8 cellular contexts compared by ENCODE assay signal in genomic region chr10:103197177-103197576, GRCh38. TPM values are rescaled to one million over a fixed set of nuclear protein-coding genes. Genes with fewer than 3 reads are reported as not detected.
A peak's percentile ranks its signal among the peaks of the same experiment; 100 is the strongest.
DNase-seq lines count a peak whose midpoint lies in the region; ATAC-seq and TF ChIP-seq lines count a peak whose summit lies in the region.

No MANE protein-coding gene starts in this region.

- H3K4me1 Mint-ChIP-seq in MCF 10A (ENCODE audit: insufficient read depth, unreplicated experiment) = peaks cover 14% of the 10 kb centered on the region
- H3K4me1 Mint-ChIP-seq in activated T-cell treated with anti-CD3 and anti-CD28 coated beads, Interleukin-2, amount 50 U/mL, for 24 hours (ENCODE audit: low read depth) = peaks cover 28% of the 10 kb centered on the region
- peaks cover 24% of the 10 kb centered on the region for H3K4me1 Mint-ChIP-seq in stimulated activated effector memory CD8-positive, alpha-beta T cell treated with anti-CD3 and anti-CD28 coated beads, Interleukin-12 subunit alpha, Interleukin-12 subunit beta, amount 100 ng/mL, for 72 hours

- ATAC-seq in stimulated activated effector memory CD8-positive, alpha-beta T cell treated with anti-CD3 and anti-CD28 coated beads, Interleukin-12 subunit alpha, Interleukin-12 subunit beta, amount 100 ng/mL, for 72 hours = peak; percentile 77

- H3K4me3 Mint-ChIP-seq in MCF 10A (ENCODE audit: unreplicated experiment) = no peak overlapping the region
- peak overlapping the region; percentile 2 for H3K4me3 Mint-ChIP-seq in activated T-cell treated with anti-CD3 and anti-CD28 coated beads, Interleukin-2, amount 50 U/mL, for 24 hours
- peak overlapping the region; percentile 36 for H3K4me3 Mint-ChIP-seq in stimulated activated effector memory CD8-positive, alpha-beta T cell treated with anti-CD3 and anti-CD28 coated beads, Interleukin-12 subunit alpha, Interleukin-12 subunit beta, amount 100 ng/mL, for 72 hours

- no peaks in the 10 kb centered on the region for H3K27me3 ChIP-seq in breast epithelium
- H3K27me3 ChIP-seq in right atrium auricular region = no peaks in the 10 kb centered on the region
- H3K27me3 ChIP-seq in vagina = no peaks in the 10 kb centered on the region

- CTCF ChIA-PET in MCF 10A (lab: Yijun Ruan, JAX) = interaction anchor here (0.5 to 1.1 kb wide), 3 partner anchors 12 to 136 kb away, joined by 3 to 4 read pairs (median 3); no protein-coding TSS in a partner anchor

- H3K27me3 Mint-ChIP-seq in MCF 10A (ENCODE audit: insufficient read depth, unreplicated experiment) = no peaks in the 10 kb centered on the region
- no peaks in the 10 kb centered on the region for H3K27me3 Mint-ChIP-seq in activated T-cell treated with anti-CD3 and anti-CD28 coated beads, Interleukin-2, amount 50 U/mL, for 24 hours

- H3K9me3 Mint-ChIP-seq in MCF 10A (ENCODE audit: unreplicated experiment) = no peaks in the 10 kb centered on the region
- no peaks in the 10 kb centered on the region for H3K9me3 Mint-ChIP-seq in activated T-cell treated with anti-CD3 and anti-CD28 coated beads, Interleukin-2, amount 50 U/mL, for 24 hours
- H3K9me3 Mint-ChIP-seq in stimulated activated effector memory CD8-positive, alpha-beta T cell treated with anti-CD3 and anti-CD28 coated beads, Interleukin-12 subunit alpha, Interleukin-12 subunit beta, amount 100 ng/mL, for 72 hours = no peaks in the 10 kb centered on the region

- no peaks in the 10 kb centered on the region for H3K4me1 ChIP-seq in breast epithelium
- H3K4me1 ChIP-seq in right atrium auricular region = peaks cover 0 to 22% of the 10 kb centered on the region in 2 donors
- peaks cover 10% of the 10 kb centered on the region for H3K4me1 ChIP-seq in vagina

- H3K27ac ChIP-seq in breast epithelium = no peak overlapping the region
- H3K27ac ChIP-seq in right atrium auricular region = peak overlapping the region; percentile 39 to 47
- H3K27ac ChIP-seq in vagina = no peak overlapping the region

- H3K4me3 ChIP-seq in breast epithelium = no peak overlapping the region
- H3K4me3 ChIP-seq in right atrium auricular region = no peak overlapping the region
- H3K4me3 ChIP-seq in vagina = no peak overlapping the region

- no peak for TF ChIP-seq POLR2A in breast epithelium (IDR thresholded peaks at IDR 0.05)
- TF ChIP-seq POLR2A in vagina (IDR thresholded peaks at IDR 0.05) = no peak

- POLR2A ChIA-PET in MCF 10A (lab: Yijun Ruan, JAX) = interaction anchor here (1.3 to 1.9 kb wide), 3 partner anchors 12 to 31 kb away, joined by 4 to 7 read pairs (median 4); no protein-coding TSS in a partner anchor

- no peaks in the 10 kb centered on the region for H3K36me3 ChIP-seq in breast epithelium
- H3K36me3 ChIP-seq in right atrium auricular region = no peaks in the 10 kb centered on the region
- no peaks in the 10 kb centered on the region for H3K36me3 ChIP-seq in vagina

- TF ChIP-seq CTCF in MCF 10A (IDR thresholded peaks at IDR 0.05; ENCODE audit: unreplicated experiment) (no peak), breast epithelium (IDR thresholded peaks at IDR 0.05) (no peak), right atrium auricular region (IDR thresholded peaks at IDR 0.05) (no peak), vagina (IDR thresholded peaks at IDR 0.05) (no peak)

- intact Hi-C loops in MCF 10A (cut with micrococcal nuclease) = no loop called here
- intact Hi-C loops in breast epithelium (cut with DNase I; ENCODE audit: low total_unique reads) = no loop called here
- intact Hi-C loops in vagina (cut with DNase I) = no loop called here

- BruUV-seq in MCF 10A (replicated peaks; lab: Mats Ljungman, UMichigan) = no TSS peak

- no peak overlapping the region for H3K27ac Mint-ChIP-seq in MCF 10A (ENCODE audit: low read depth, unreplicated experiment)
- H3K27ac Mint-ChIP-seq in activated T-cell treated with anti-CD3 and anti-CD28 coated beads, Interleukin-2, amount 50 U/mL, for 24 hours = peak overlapping the region; percentile 70
- H3K27ac Mint-ChIP-seq in stimulated activated effector memory CD8-positive, alpha-beta T cell treated with anti-CD3 and anti-CD28 coated beads, Interleukin-12 subunit alpha, Interleukin-12 subunit beta, amount 100 ng/mL, for 72 hours = peak overlapping the region; percentile 65

- peak; percentile 58 for DNase-seq in MCF 10A (ENCODE audit: unreplicated experiment)
- no peak for DNase-seq in breast epithelium (ENCODE audit: low spot score in 2 of 2)
- DNase-seq in activated T-cell treated with anti-CD3 and anti-CD28 coated beads, Interleukin-2, amount 50 U/mL, for 24 hours = no peak
- peak; percentile 72 for DNase-seq in right atrium auricular region (ENCODE audit: low spot score)
- peak; percentile 9 to 53 for DNase-seq in stimulated activated effector memory CD8-positive, alpha-beta T cell treated with anti-CD3 and anti-CD28 coated beads, Interleukin-12 subunit alpha, Interleukin-12 subunit beta, amount 100 ng/mL, for 72 hours (ENCODE audit: low spot score in 2 of 2)
- no peak for DNase-seq in vagina (ENCODE audit: extremely low spot score in 2 of 2)
- no peak for DNase-seq in activated CD4-positive, CD25-positive, alpha-beta regulatory T cell treated with anti-CD3 and anti-CD28 coated beads, Interleukin-2, amount 50 U/mL, for 72 hours
- no peak for DNase-seq in D341Med (ENCODE audit: low spot score)

- no peaks in the 10 kb centered on the region for H3K36me3 Mint-ChIP-seq in MCF 10A (ENCODE audit: insufficient read depth, unreplicated experiment)
- peaks cover 5% of the 10 kb centered on the region for H3K36me3 Mint-ChIP-seq in activated T-cell treated with anti-CD3 and anti-CD28 coated beads, Interleukin-2, amount 50 U/mL, for 24 hours (ENCODE audit: low read depth)
- H3K36me3 Mint-ChIP-seq in stimulated activated effector memory CD8-positive, alpha-beta T cell treated with anti-CD3 and anti-CD28 coated beads, Interleukin-12 subunit alpha, Interleukin-12 subunit beta, amount 100 ng/mL, for 72 hours = peaks cover 16% of the 10 kb centered on the region

- H3K9me3 ChIP-seq in breast epithelium (no peaks in the 10 kb centered on the region), right atrium auricular region (no peaks in the 10 kb centered on the region), vagina (no peaks in the 10 kb centered on the region)

RNA-seq across cellular contexts. Expression of gene NT5C2, which starts 4.1 kb away (rescaled TPM):
- total RNA-seq in MCF 10A (2022) (52.2 and 53.6 TPM in 2 replicates), breast epithelium (100 to 1,000 TPM in 1 of 3 donors, 10 to 100 TPM in 2; 52.8 to 122 (median 73.1) TPM), right atrium auricular region (10 to 100 TPM; 28.5 to 32.7 TPM), vagina (71.2 TPM)

RNA-seq across cellular contexts. Expression of gene RPEL1, which starts 48.5 kb away (rescaled TPM):
- total RNA-seq in MCF 10A (2022) = not detected in 2 replicates
- total RNA-seq in breast epithelium = under 1 TPM in 1 of 3 donors, not detected in 2; 0.33 TPM
- total RNA-seq in right atrium auricular region = not detected
- not detected for total RNA-seq in vagina

Comparison
In these comparisons a context has a peak if more than half of its experiments do, and no peak if none do; other contexts are left out.
1. DNase-seq: peak in MCF 10A (single experiment), right atrium auricular region (single experiment) and stimulated activated effector memory CD8-positive, alpha-beta T cell treated with anti-CD3 and anti-CD28 coated beads, Interleukin-12 subunit alpha, Interleukin-12 subunit beta, amount 100 ng/mL, for 72 hours (2 of 2); none in breast epithelium (0 of 2), activated T-cell treated with anti-CD3 and anti-CD28 coated beads, Interleukin-2, amount 50 U/mL, for 24 hours (single experiment), vagina (0 of 2), activated CD4-positive, CD25-positive, alpha-beta regulatory T cell treated with anti-CD3 and anti-CD28 coated beads, Interleukin-2, amount 50 U/mL, for 72 hours (single experiment) and D341Med (single experiment).
2. H3K27ac ChIP-seq: peak in right atrium auricular region (2 of 2); none in breast epithelium (0 of 2) and vagina (single experiment).